Comparison of ENCODE assay signal across 12 cellular contexts in genomic region chr2:191078165-191078867, GRCh38.
DNase-seq lines count a peak whose midpoint lies in the region; ATAC-seq and TF ChIP-seq lines count a peak whose summit lies in the region.
"Had no signal": no experiment of that assay in that cellular context is flagged by ENCODE, and none has a peak within 500 bp of the region (broad histone marks: within the 10 kb centered on the region; RNA-seq: fewer than 3 reads in every experiment).

No MANE protein-coding gene starts in this region.

- H3K4me3 ChIP-seq in left ventricle myocardium inferior: no peak overlapping the region
- H3K4me3 ChIP-seq: A549, neural progenitor cell, testis had no signal

- H3K4me1 ChIP-seq in left ventricle myocardium inferior: no peaks in the 10 kb centered on the region
- H3K4me1 ChIP-seq: A549, neural progenitor cell, testis had no signal

- CTCF ChIA-PET in activated CD4-positive, alpha-beta T cell treated with anti-CD3 and anti-CD28 coated beads, Interleukin-2, amount 10 ng/mL, durations not matched to agents 7 days and 5 days (lab: Charles Lee): interaction anchor here (0.5 to 0.8 kb wide), 2 partner anchors 16 to 58 kb away, joined by 3 to 5 read pairs; no protein-coding TSS in a partner anchor

- peak overlapping the region; percentile 56 for H3K27ac Mint-ChIP-seq in activated CD4-positive, alpha-beta T cell treated with anti-CD3 and anti-CD28 coated beads, Interleukin-2, amount 10 ng/mL, durations not matched to agents 7 days and 5 days
- H3K27ac Mint-ChIP-seq in activated naive CD8-positive, alpha-beta T cell: peak overlapping the region; percentile 94
- H3K27ac Mint-ChIP-seq in nephron progenitor cell: peak overlapping the region; percentile 37
- H3K27ac Mint-ChIP-seq: neural progenitor cell had no signal

- peak overlapping the region; percentile 61 for H3K4me3 Mint-ChIP-seq in activated CD4-positive, alpha-beta T cell treated with anti-CD3 and anti-CD28 coated beads, Interleukin-2, amount 10 ng/mL, durations not matched to agents 7 days and 5 days
- H3K4me3 Mint-ChIP-seq in activated naive CD8-positive, alpha-beta T cell: peak overlapping the region; percentile 74
- H3K4me3 Mint-ChIP-seq in nephron progenitor cell: no peak overlapping the region
- H3K4me3 Mint-ChIP-seq: neural progenitor cell had no signal

- H3K36me3 ChIP-seq in left ventricle myocardium inferior: no peaks in the 10 kb centered on the region
- H3K36me3 ChIP-seq: neural progenitor cell had no signal

- peaks cover 4% of the 10 kb centered on the region for H3K9me3 ChIP-seq in left ventricle myocardium inferior (replicated peaks)
- H3K9me3 ChIP-seq: A549, testis had no signal

- H3K27me3 ChIP-seq in left ventricle myocardium inferior (ENCODE audit: low read depth): no peaks in the 10 kb centered on the region
- H3K27me3 ChIP-seq: neural progenitor cell, testis had no signal

- no peaks in the 10 kb centered on the region for H3K27me3 Mint-ChIP-seq in activated CD4-positive, alpha-beta T cell treated with anti-CD3 and anti-CD28 coated beads, Interleukin-2, amount 10 ng/mL, durations not matched to agents 7 days and 5 days
- no peaks in the 10 kb centered on the region for H3K27me3 Mint-ChIP-seq in activated naive CD8-positive, alpha-beta T cell
- peaks cover 1% of the 10 kb centered on the region for H3K27me3 Mint-ChIP-seq in nephron progenitor cell (ENCODE audit: low read depth, poor library complexity)

- no peak for DNase-seq in activated CD4-positive, alpha-beta T cell treated with anti-CD3 and anti-CD28 coated beads, Interleukin-2, amount 10 ng/mL, durations not matched to agents 7 days and 5 days
- DNase-seq in activated CD4-positive, alpha-beta T cell treated with anti-CD3 and anti-CD28 coated beads for 4 hours: no peak
- no peak for DNase-seq in nephron progenitor cell
- DNase-seq in left ventricle myocardium inferior: no peak
- no peak for DNase-seq in left cardiac atrium
- DNase-seq: activated CD4-positive, alpha-beta T cell treated with anti-CD3 and anti-CD28 coated beads, Interleukin-2, amount 50 U/mL, for 1 hour; testis had no signal

- intact Hi-C loops in left ventricle myocardium inferior (cut with micrococcal nuclease): no loop called here
- intact Hi-C loops in left cardiac atrium (cut with DNase I): no loop called here

- TF ChIP-seq CTCF in nephron progenitor cell (IDR thresholded peaks at IDR 0.05) (no peak), left ventricle myocardium inferior (IDR thresholded peaks at IDR 0.05; ENCODE audit: borderline replicate concordance) (no peak)

- peaks cover 36% of the 10 kb centered on the region for H3K4me1 Mint-ChIP-seq in activated CD4-positive, alpha-beta T cell treated with anti-CD3 and anti-CD28 coated beads, Interleukin-2, amount 10 ng/mL, durations not matched to agents 7 days and 5 days
- peaks cover 63% of the 10 kb centered on the region for H3K4me1 Mint-ChIP-seq in activated naive CD8-positive, alpha-beta T cell (ENCODE audit: low read depth)
- no peaks in the 10 kb centered on the region for H3K4me1 Mint-ChIP-seq in nephron progenitor cell
- H3K4me1 Mint-ChIP-seq: neural progenitor cell had no signal

- peaks cover 27% of the 10 kb centered on the region for H3K9me3 Mint-ChIP-seq in activated CD4-positive, alpha-beta T cell treated with anti-CD3 and anti-CD28 coated beads, Interleukin-2, amount 10 ng/mL, durations not matched to agents 7 days and 5 days
- H3K9me3 Mint-ChIP-seq in activated naive CD8-positive, alpha-beta T cell (ENCODE audit: low read depth): peaks cover 11% of the 10 kb centered on the region
- peaks cover 3% of the 10 kb centered on the region for H3K9me3 Mint-ChIP-seq in nephron progenitor cell
- H3K9me3 Mint-ChIP-seq: neural progenitor cell had no signal

- ATAC-seq in HG03135 (IDR thresholded peaks at IDR 0.05; ENCODE audit: unreplicated experiment) (peak; percentile 49), HG02759 (IDR thresholded peaks at IDR 0.05; ENCODE audit: unreplicated experiment) (no peak), left cardiac atrium (no peak)
- ATAC-seq: A549 had no signal

- peaks cover 66% of the 10 kb centered on the region for H3K36me3 Mint-ChIP-seq in activated CD4-positive, alpha-beta T cell treated with anti-CD3 and anti-CD28 coated beads, Interleukin-2, amount 10 ng/mL, durations not matched to agents 7 days and 5 days (ENCODE audit: low read depth)
- H3K36me3 Mint-ChIP-seq in activated naive CD8-positive, alpha-beta T cell: peaks cover 43% of the 10 kb centered on the region
- H3K36me3 Mint-ChIP-seq in nephron progenitor cell (ENCODE audit: low read depth): no peaks in the 10 kb centered on the region
- H3K36me3 Mint-ChIP-seq: neural progenitor cell had no signal

- POLR2A ChIA-PET in activated CD4-positive, alpha-beta T cell treated with anti-CD3 and anti-CD28 coated beads, Interleukin-2, amount 10 ng/mL, durations not matched to agents 7 days and 5 days (lab: Charles Lee): no interaction called here

- no peak overlapping the region for H3K27ac ChIP-seq in left ventricle myocardium inferior (replicated peaks)
- H3K27ac ChIP-seq: A549, neural progenitor cell, testis had no signal

Comparison
In these comparisons a context has a peak if more than half of its experiments do, and no peak if none do; other contexts are left out.
1. H3K27ac Mint-ChIP-seq: peak in every context shown above with its lines; median percentile 94 in activated naive CD8-positive, alpha-beta T cell; 56 in activated CD4-positive, alpha-beta T cell treated with anti-CD3 and anti-CD28 coated beads, Interleukin-2, amount 10 ng/mL, durations not matched to agents 7 days and 5 days; 37 in nephron progenitor cell.